Comparison of ENCODE assay signal across 10 cellular contexts in the genomic region with DNA sequence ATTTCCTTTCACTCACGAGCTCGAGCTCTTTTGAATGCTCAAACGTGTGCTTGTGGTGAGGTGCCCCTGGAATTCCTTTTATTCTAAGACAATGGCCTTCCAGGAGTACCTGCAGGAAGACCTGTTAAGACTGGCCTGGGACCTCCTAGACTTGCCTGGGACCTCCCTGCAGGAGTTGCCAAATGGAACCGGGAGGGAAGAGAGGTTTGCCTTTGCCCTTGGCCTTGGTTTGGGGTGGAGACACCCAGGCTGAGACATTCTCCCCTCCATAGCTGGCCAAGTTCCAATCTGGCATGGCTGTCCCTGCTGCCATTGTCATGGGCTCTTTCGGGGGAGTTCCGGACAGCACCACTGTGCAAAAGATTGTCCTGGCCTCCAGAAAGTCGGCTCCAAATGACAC. TPM values are rescaled to one million over a fixed set of nuclear protein-coding genes. Genes with fewer than 3 reads are reported as not detected.
A peak's percentile ranks its signal among the peaks of the same experiment; 100 is the strongest.
DNase-seq lines count a peak whose midpoint lies in the region; ATAC-seq and TF ChIP-seq lines count a peak whose summit lies in the region.
"Had no signal": no experiment of that assay in that cellular context is flagged by ENCODE, and none has a peak within 500 bp of the region (broad histone marks: within the 10 kb centered on the region; RNA-seq: fewer than 3 reads in every experiment).

No MANE protein-coding gene starts in this region.

- no peak overlapping the region for H3K4me3 ChIP-seq in body of pancreas
- no peak overlapping the region for H3K4me3 ChIP-seq in lung
- H3K4me3 ChIP-seq in testis = no peak overlapping the region

- TF ChIP-seq CTCF in body of pancreas (IDR thresholded peaks at IDR 0.05) (no peak), lung (IDR thresholded peaks at IDR 0.05; ENCODE audit: control extremely low read depth, extremely low read depth) (no peak), testis (IDR thresholded peaks at IDR 0.05) (no peak)

- ATAC-seq in body of pancreas (no peak), lung (ENCODE audit: insufficient read depth, low FRiP score) (no peak), GM18511 (IDR thresholded peaks at IDR 0.05; ENCODE audit: unreplicated experiment) (no peak)

- H3K36me3 ChIP-seq in body of pancreas (replicated peaks in 1 of 2; ENCODE audit: insufficient read depth in 1 of 2, low read depth in 2 of 2) (no peaks in the 10 kb centered on the region), lung (ENCODE audit: control insufficient read depth in 2 of 2, insufficient read depth in 2 of 2, low read length in 2 of 2) (no peaks in the 10 kb centered on the region), testis (ENCODE audit: low read depth, missing control alignments) (no peaks in the 10 kb centered on the region)

- intact Hi-C loops in body of pancreas (cut with DNase I) (no loop called here), testis (cut with DNase I; ENCODE audit: low total_unique reads) (no loop called here)

- no peaks in the 10 kb centered on the region for H3K27me3 ChIP-seq in body of pancreas
- no peaks in the 10 kb centered on the region for H3K27me3 ChIP-seq in lung (ENCODE audit: control insufficient read depth, insufficient read depth)
- no peaks in the 10 kb centered on the region for H3K27me3 ChIP-seq in testis

- peaks cover 57% of the 10 kb centered on the region for H3K4me1 ChIP-seq in body of pancreas
- peaks cover 21 to 34% of the 10 kb centered on the region in 2 donors for H3K4me1 ChIP-seq in lung (ENCODE audit: control insufficient read depth in 2 of 2, insufficient read depth in 2 of 2, low read length in 2 of 2)
- H3K4me1 ChIP-seq in testis = peaks cover 48% of the 10 kb centered on the region

- WGBS in body of pancreas, 2 donors = 22 to 32% methylated on average over 7 of the region's 7 CpGs
- WGBS in lung, 2 donors = 27% methylated on average over 7 of the region's 7 CpGs
- WGBS in testis, 2 donors = 22 to 27% methylated on average over 5 to 7 of the region's 7 CpGs

- DNase-seq in HPDE6-E6E7 (ENCODE audit: extremely low spot score) = peak; percentile 55
- peak in 1 of 4 donors; percentile 22 for DNase-seq in body of pancreas
- no peak for DNase-seq in lung (ENCODE audit: low spot score)
- peak; percentile 70 for DNase-seq in testis
- DNase-seq in cerebellum (ENCODE audit: low spot score) = no peak
- no peak for DNase-seq in SHP77 (lab: John Stamatoyannopoulos, UW)
- DNase-seq: activated naive CD4-positive, alpha-beta T cell; HCEC 1CT; stimulated activated CD8-positive, alpha-beta memory T cell treated with anti-CD3 and anti-CD28 coated beads, Interleukin-4, amount 100 ng/mL, for 48 hours had no signal

- H3K27ac ChIP-seq in body of pancreas (peak overlapping the region; percentile 51 to 94 (median 86)), lung (ENCODE audit: low read depth in 1 of 2, low read length in 1 of 2) (peak overlapping the region; percentile 46 to 80), testis (peak overlapping the region; percentile 50 to 68)

- TF ChIP-seq POLR2A in body of pancreas (IDR thresholded peaks at IDR 0.05) (no peak), testis (IDR thresholded peaks at IDR 0.05) (no peak)

- H3K9me3 ChIP-seq in body of pancreas (no peaks in the 10 kb centered on the region), lung (ENCODE audit: control insufficient read depth in 2 of 2, insufficient read depth in 1 of 2, low read length in 1 of 2) (no peaks in the 10 kb centered on the region), testis (no peaks in the 10 kb centered on the region)

RNA-seq across cellular contexts. Expression of gene DNAJB12, which starts 39.7 kb away (rescaled TPM):
- total RNA-seq in body of pancreas = 10 to 100 TPM; 19.2 to 24.1 TPM
- total RNA-seq in lung = 10 to 100 TPM; 34.0 to 38.7 TPM
- polyA plus RNA-seq in lung = 10 to 100 TPM; 30.0 to 30.2 TPM
- total RNA-seq in testis = 10 to 100 TPM; 50.3 to 57.6 TPM
- polyA plus RNA-seq in testis (ENCODE audit: insufficient read depth, low read depth, low replicate concordance) = 52.4 TPM
- total RNA-seq in cerebellum = 16.1 TPM

RNA-seq across cellular contexts. Expression of gene DDIT4, which starts 41.3 kb away (rescaled TPM):
- total RNA-seq in body of pancreas (100 to 1,000 TPM; 238 to 269 TPM), lung (100 to 1,000 TPM; 155 to 190 TPM), testis (10 to 100 TPM; 69.6 to 94.3 TPM), cerebellum (60.5 TPM)
- polyA plus RNA-seq in lung (100 to 1,000 TPM in 1 of 2 donors, 10 to 100 TPM in 1; 55.3 to 188 TPM), testis (ENCODE audit: insufficient read depth, low read depth, low replicate concordance) (46.6 TPM)

Comparison
In these comparisons a context has a peak if more than half of its experiments do, and no peak if none do; other contexts are left out.
1. DNase-seq: peak in HPDE6-E6E7 (single experiment) and testis (single experiment); none in lung (single experiment), cerebellum (single experiment) and SHP77 (0 of 2).
2. Peak in every context shown above with its lines, with median percentiles within 50 percentile points of each other: H3K27ac ChIP-seq.